In the genomic region with DNA sequence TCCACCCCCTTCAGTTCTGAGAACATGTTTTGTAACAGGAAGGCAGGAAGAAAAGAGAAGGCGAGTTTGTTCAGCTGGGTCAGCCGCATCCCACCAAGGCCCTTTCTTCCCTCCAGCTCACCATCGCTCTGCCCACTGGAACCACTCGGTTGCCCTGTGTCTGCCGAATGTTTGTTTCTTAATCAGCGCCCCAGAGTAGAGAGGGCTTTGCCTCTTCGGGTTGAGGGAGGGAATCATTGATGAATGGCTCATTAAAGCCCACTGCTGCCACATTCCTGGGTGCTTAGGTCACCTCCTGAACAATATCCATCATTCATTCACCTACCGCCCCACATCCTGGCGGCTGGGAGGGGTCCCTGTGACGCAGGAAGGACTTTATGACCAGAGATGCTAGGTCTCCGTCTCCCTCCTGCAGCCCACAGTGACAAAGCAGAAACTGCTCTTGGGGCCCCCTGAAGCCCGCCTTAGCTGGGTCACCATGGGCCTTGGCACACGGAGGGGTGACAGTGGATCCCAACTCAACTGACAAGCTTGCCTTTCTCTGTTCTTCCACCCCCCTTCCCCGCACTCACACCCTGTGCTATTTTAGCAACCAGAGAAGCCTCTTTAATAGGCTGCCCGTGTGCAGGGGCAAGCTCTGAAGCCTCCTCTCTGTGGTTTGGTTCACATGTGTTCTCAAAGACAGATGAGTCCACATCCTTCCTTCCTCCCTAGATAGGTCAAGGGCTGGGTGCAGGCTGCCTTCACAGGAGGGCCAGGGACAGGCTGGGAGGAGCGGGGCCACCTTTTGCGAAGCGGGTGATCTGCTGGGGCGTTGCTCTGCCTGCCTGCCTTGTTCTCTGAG, we compare ENCODE assay signal across 1 cellular context.
TF ChIP-seq lines count a peak whose summit lies in the region.

No MANE protein-coding gene starts in this region.

TF ChIP-seq in HepG2, 621 proteins besides CTCF, POLR2A, EP300 and RAD21 (continued from another document):
- TF ChIP-seq, protein P1, sequence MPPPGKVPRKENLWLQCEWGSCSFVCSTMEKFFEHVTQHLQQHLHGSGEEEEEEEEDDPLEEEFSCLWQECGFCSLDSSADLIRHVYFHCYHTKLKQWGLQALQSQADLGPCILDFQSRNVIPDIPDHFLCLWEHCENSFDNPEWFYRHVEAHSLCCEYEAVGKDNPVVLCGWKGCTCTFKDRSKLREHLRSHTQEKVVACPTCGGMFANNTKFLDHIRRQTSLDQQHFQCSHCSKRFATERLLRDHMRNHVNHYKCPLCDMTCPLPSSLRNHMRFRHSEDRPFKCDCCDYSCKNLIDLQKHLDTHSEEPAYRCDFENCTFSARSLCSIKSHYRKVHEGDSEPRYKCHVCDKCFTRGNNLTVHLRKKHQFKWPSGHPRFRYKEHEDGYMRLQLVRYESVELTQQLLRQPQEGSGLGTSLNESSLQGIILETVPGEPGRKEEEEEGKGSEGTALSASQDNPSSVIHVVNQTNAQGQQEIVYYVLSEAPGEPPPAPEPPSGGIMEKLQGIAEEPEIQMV (CRISPR knock-in tag; IDR thresholded peaks at IDR 0.05; ENCODE audit: low read depth), result no peak
- no peak for TF ChIP-seq TRIM24 (CRISPR knock-in tag; IDR thresholded peaks at IDR 0.05)
- peak; percentile 49; the same call in 1 of the 2 replicates for TF ChIP-seq ZNF24 (IDR thresholded peaks at IDR 0.05)
- TF ChIP-seq, protein P2, sequence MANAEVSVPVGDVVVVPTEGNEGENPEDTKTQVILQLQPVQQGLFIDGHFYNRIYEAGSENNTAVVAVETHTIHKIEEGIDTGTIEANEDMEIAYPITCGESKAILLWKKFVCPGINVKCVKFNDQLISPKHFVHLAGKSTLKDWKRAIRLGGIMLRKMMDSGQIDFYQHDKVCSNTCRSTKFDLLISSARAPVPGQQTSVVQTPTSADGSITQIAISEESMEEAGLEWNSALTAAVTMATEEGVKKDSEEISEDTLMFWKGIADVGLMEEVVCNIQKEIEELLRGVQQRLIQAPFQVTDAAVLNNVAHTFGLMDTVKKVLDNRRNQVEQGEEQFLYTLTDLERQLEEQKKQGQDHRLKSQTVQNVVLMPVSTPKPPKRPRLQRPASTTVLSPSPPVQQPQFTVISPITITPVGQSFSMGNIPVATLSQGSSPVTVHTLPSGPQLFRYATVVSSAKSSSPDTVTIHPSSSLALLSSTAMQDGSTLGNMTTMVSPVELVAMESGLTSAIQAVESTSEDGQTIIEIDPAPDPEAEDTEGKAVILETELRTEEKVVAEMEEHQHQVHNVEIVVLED (CRISPR knock-in tag; IDR thresholded peaks at IDR 0.05; ENCODE audit: borderline replicate concordance), result no peak
- TF ChIP-seq, protein P3, sequence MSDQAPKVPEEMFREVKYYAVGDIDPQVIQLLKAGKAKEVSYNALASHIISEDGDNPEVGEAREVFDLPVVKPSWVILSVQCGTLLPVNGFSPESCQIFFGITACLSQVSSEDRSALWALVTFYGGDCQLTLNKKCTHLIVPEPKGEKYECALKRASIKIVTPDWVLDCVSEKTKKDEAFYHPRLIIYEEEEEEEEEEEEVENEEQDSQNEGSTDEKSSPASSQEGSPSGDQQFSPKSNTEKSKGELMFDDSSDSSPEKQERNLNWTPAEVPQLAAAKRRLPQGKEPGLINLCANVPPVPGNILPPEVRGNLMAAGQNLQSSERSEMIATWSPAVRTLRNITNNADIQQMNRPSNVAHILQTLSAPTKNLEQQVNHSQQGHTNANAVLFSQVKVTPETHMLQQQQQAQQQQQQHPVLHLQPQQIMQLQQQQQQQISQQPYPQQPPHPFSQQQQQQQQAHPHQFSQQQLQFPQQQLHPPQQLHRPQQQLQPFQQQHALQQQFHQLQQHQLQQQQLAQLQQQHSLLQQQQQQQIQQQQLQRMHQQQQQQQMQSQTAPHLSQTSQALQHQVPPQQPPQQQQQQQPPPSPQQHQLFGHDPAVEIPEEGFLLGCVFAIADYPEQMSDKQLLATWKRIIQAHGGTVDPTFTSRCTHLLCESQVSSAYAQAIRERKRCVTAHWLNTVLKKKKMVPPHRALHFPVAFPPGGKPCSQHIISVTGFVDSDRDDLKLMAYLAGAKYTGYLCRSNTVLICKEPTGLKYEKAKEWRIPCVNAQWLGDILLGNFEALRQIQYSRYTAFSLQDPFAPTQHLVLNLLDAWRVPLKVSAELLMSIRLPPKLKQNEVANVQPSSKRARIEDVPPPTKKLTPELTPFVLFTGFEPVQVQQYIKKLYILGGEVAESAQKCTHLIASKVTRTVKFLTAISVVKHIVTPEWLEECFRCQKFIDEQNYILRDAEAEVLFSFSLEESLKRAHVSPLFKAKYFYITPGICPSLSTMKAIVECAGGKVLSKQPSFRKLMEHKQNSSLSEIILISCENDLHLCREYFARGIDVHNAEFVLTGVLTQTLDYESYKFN (CRISPR knock-in tag; conservative IDR thresholded peaks at IDR 0.05), result 0 out of 2 replicates have a peak, but pooled peaks have one; percentile 25
- TF ChIP-seq, protein P4, sequence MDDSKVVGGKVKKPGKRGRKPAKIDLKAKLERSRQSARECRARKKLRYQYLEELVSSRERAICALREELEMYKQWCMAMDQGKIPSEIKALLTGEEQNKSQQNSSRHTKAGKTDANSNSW (CRISPR knock-in tag; IDR thresholded peaks at IDR 0.05; ENCODE audit: borderline replicate concordance), result no peak
- TF ChIP-seq ZNF207 (IDR thresholded peaks at IDR 0.05; ENCODE audit: borderline replicate concordance), result no peak
- no peak for TF ChIP-seq ZFYVE20 (CRISPR knock-in tag; IDR thresholded peaks at IDR 0.05; ENCODE audit: borderline replicate concordance, low read depth)
- TF ChIP-seq ZFP36L1 (CRISPR knock-in tag; IDR thresholded peaks at IDR 0.05), result no peak
- no peak for TF ChIP-seq MTA3 (CRISPR knock-in tag; IDR thresholded peaks at IDR 0.05)
- TF ChIP-seq ZFP36 (IDR thresholded peaks at IDR 0.05; ENCODE audit: borderline replicate concordance, low read depth, low read length, partially characterized antibody), result no peak
- no peak for TF ChIP-seq REPIN1 (CRISPR knock-in tag; IDR thresholded peaks at IDR 0.05; ENCODE audit: borderline replicate concordance, low read depth)
- no peak for TF ChIP-seq ZNF3 (CRISPR knock-in tag; IDR thresholded peaks at IDR 0.05)
- TF ChIP-seq ESRRA (CRISPR knock-in tag; IDR thresholded peaks at IDR 0.05; ENCODE audit: low read depth), result no peak
